16 cellular contexts compared by ENCODE assay signal in the genomic region with DNA sequence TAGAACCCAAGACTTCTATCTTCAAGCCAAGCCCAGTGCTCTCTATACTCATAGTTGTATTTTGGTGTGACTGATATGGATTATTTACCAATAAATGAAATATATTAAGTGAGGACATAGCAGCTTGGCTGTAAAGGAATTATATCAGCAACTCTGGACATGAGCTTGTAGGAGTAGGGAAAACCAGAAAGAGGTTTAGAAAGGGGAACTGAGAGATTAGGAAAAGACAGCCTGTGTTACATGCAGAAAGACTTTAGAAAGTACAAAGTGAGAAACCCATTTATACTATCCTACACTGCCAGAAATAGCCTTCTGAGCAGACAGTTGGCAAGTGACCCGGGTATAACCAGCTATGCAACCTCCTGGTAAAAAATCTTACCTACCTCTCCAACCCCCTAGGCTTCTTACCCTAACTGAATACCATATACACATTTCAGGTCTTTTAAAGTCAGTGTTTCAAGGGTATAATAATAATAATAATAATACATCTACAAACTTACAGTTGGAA.
DNase-seq lines count a peak whose midpoint lies in the region; ATAC-seq and TF ChIP-seq lines count a peak whose summit lies in the region.
"Had no signal": no experiment of that assay in that cellular context is flagged by ENCODE, and none has a peak within 500 bp of the region (broad histone marks: within the 10 kb centered on the region; RNA-seq: fewer than 3 reads in every experiment).

No MANE protein-coding gene starts in this region.

- peak overlapping the region in 2 of 4 donors; percentile 14 to 33 for H3K27ac ChIP-seq in esophagus muscularis mucosa (replicated peaks in 1 of 4)
- H3K27ac ChIP-seq in thyroid gland, result no peak overlapping the region
- H3K27ac ChIP-seq: PC-9 had no signal

- H3K27me3 ChIP-seq in esophagus muscularis mucosa (no peaks in the 10 kb centered on the region), thyroid gland (no peaks in the 10 kb centered on the region)

- no peaks in the 10 kb centered on the region for H3K36me3 Mint-ChIP-seq in natural killer cell
- H3K36me3 Mint-ChIP-seq in natural killer cell treated with Interleukin-12 subunit alpha and Interleukin-12 subunit beta and Interleukin-15 and Interleukin-18, amount 100 ng/mL, for 72 hours, result peaks cover under 1% of the 10 kb centered on the region

- peak overlapping the region; percentile 26 to 64 for H3K27ac Mint-ChIP-seq in natural killer cell
- peak overlapping the region in 1 of 2 donors; percentile 31 for H3K27ac Mint-ChIP-seq in natural killer cell treated with Interleukin-12 subunit alpha and Interleukin-12 subunit beta and Interleukin-15 and Interleukin-18, amount 100 ng/mL, for 72 hours

- DNase-seq in natural killer cell (no peak), MV-4-11 (lab: John Stamatoyannopoulos, UW) (peak; percentile 32), esophagus muscularis mucosa (ENCODE audit: extremely low spot score) (peak; percentile 31), NK-92 (lab: John Stamatoyannopoulos, UW; ENCODE audit: unreplicated experiment) (no peak), thyroid gland (no peak), NCI-H82 (lab: John Stamatoyannopoulos, UW) (no peak)
- no peak for DNase-seq in natural killer cell treated with Interleukin-12 subunit alpha and Interleukin-12 subunit beta and Interleukin-15 and Interleukin-18, amount 100 ng/mL, for 72 hours (ENCODE audit: low spot score)
- DNase-seq: GF-D8, MM.1S, NCI-H1436, NCI-H2081 treated with DMSO at 0.1 percent for 48 hours, NCI-H226, NCI-H526 treated with DMSO at 0.1 percent for 48 hours, PC-9 had no signal

- TF ChIP-seq CTCF in natural killer cell (IDR thresholded peaks at IDR 0.05) (no peak), esophagus muscularis mucosa (IDR thresholded peaks at IDR 0.05) (no peak), thyroid gland (IDR thresholded peaks at IDR 0.05) (no peak)

- no peak overlapping the region for H3K4me3 Mint-ChIP-seq in natural killer cell
- no peak overlapping the region for H3K4me3 Mint-ChIP-seq in natural killer cell treated with Interleukin-12 subunit alpha and Interleukin-12 subunit beta and Interleukin-15 and Interleukin-18, amount 100 ng/mL, for 72 hours

- intact Hi-C loops in natural killer cell (cut with micrococcal nuclease) (no loop called here), esophagus muscularis mucosa (cut with DNase I) (loop anchor here (10.0 kb wide), 1 partner anchor 162 kb away; no protein-coding TSS in a partner anchor), thyroid gland (cut with DNase I) (no loop called here)

- 0% methylated on average over 1 of the region's 1 CpG for WGBS in esophagus muscularis mucosa
- WGBS in thyroid gland, 2 donors, result 2 to 43% methylated on average over 1 of the region's 1 CpG

- ATAC-seq in natural killer cell (no peak), GM19351 (IDR thresholded peaks at IDR 0.05; ENCODE audit: unreplicated experiment) (no peak)
- no peak for ATAC-seq in natural killer cell treated with Interleukin-12 subunit alpha and Interleukin-12 subunit beta and Interleukin-15 and Interleukin-18, amount 100 ng/mL, for 72 hours
- ATAC-seq: HepG2 had no signal

- H3K4me1 Mint-ChIP-seq in natural killer cell, result peaks cover 54 to 60% of the 10 kb centered on the region in 2 donors
- H3K4me1 Mint-ChIP-seq in natural killer cell treated with Interleukin-12 subunit alpha and Interleukin-12 subunit beta and Interleukin-15 and Interleukin-18, amount 100 ng/mL, for 72 hours (ENCODE audit: low read depth in 2 of 2), result peaks cover 41 to 45% of the 10 kb centered on the region in 2 donors

- TF ChIP-seq POLR2A in esophagus muscularis mucosa (IDR thresholded peaks at IDR 0.05; ENCODE audit: low read depth), result no peak
- TF ChIP-seq POLR2A in thyroid gland (IDR thresholded peaks at IDR 0.05), result no peak

- no peaks in the 10 kb centered on the region for H3K27me3 Mint-ChIP-seq in natural killer cell (ENCODE audit: low read depth in 2 of 2)
- no peaks in the 10 kb centered on the region for H3K27me3 Mint-ChIP-seq in natural killer cell treated with Interleukin-12 subunit alpha and Interleukin-12 subunit beta and Interleukin-15 and Interleukin-18, amount 100 ng/mL, for 72 hours

- H3K36me3 ChIP-seq in esophagus muscularis mucosa (no peaks in the 10 kb centered on the region), thyroid gland (no peaks in the 10 kb centered on the region)

- no peaks in the 10 kb centered on the region for H3K9me3 Mint-ChIP-seq in natural killer cell
- H3K9me3 Mint-ChIP-seq in natural killer cell treated with Interleukin-12 subunit alpha and Interleukin-12 subunit beta and Interleukin-15 and Interleukin-18, amount 100 ng/mL, for 72 hours, result no peaks in the 10 kb centered on the region

- peaks cover 3 to 73% (median 61%) of the 10 kb centered on the region in 4 donors for H3K4me1 ChIP-seq in esophagus muscularis mucosa
- H3K4me1 ChIP-seq in thyroid gland, result peaks cover 0 to 8% of the 10 kb centered on the region in 2 donors

- H3K4me3 ChIP-seq in esophagus muscularis mucosa (no peak overlapping the region), thyroid gland (replicated peaks in 1 of 3) (no peak overlapping the region)
- H3K4me3 ChIP-seq: PC-9 had no signal

- TF ChIP-seq EP300 in esophagus muscularis mucosa (IDR thresholded peaks at IDR 0.05), result no peak

- no peaks in the 10 kb centered on the region for H3K9me3 ChIP-seq in esophagus muscularis mucosa
- H3K9me3 ChIP-seq in thyroid gland, result no peaks in the 10 kb centered on the region

Comparison
In these comparisons a context has a peak if more than half of its experiments do, and no peak if none do; other contexts are left out.
1. DNase-seq: peak in MV-4-11 (single experiment) and esophagus muscularis mucosa (single experiment); none in natural killer cell (single experiment), natural killer cell treated with Interleukin-12 subunit alpha and Interleukin-12 subunit beta and Interleukin-15 and Interleukin-18, amount 100 ng/mL, for 72 hours (single experiment), NK-92 (single experiment), thyroid gland (0 of 2) and NCI-H82 (single experiment).